ENCODE assay signal across 9 cellular contexts in genomic region chr1:37717631-37718030, GRCh38. TPM values are rescaled to one million over a fixed set of nuclear protein-coding genes. Genes with fewer than 3 reads are reported as not detected.
"Had no signal": no experiment of that assay in that cellular context is flagged by ENCODE, and none has a peak within 500 bp of the region (broad histone marks: within the 10 kb centered on the region; RNA-seq: fewer than 3 reads in every experiment).

No MANE protein-coding gene starts in this region.

- FAIRE-seq: H1, H54, HTR-8/SVneo had no signal

- H3K4me3 ChIP-seq: GM23338 had no signal

- H2AFZ ChIP-seq: GM23338 had no signal

- DNase-seq: H9, HCEC 1CT, HFFc6, KBM-7 had no signal

- H3K4me2 ChIP-seq: GM23338 had no signal

- ATAC-seq: GM23338 had no signal

RNA-seq across cellular contexts. Expression of gene EPHA10, which starts 47.3 kb away (rescaled TPM):
- total RNA-seq: HFFc6 had no signal
- polyA plus RNA-seq: IgD-negative memory B cell had no signal
